Comparison of ENCODE assay signal across 12 cellular contexts in the genomic region with DNA sequence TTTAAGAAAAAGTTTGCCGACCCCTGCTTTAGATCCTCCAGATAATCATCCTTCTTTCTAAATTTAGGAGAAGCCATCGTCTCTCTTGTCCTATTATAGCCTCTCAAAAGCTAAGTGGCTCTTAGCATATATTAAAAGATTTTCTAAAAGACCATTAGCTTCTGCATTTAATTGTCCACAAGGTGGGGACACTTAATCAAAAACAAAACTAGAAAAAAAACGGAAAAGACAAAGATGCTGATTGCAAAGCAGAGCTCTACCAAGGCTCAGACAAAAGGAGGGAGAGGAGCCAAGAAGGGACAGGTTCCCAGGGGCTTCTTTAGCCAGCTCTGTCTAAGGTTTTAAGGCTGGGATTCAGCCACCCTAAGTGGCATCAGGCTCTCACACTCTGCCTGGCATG.
A peak's percentile ranks its signal among the peaks of the same experiment; 100 is the strongest.
DNase-seq lines count a peak whose midpoint lies in the region; ATAC-seq and TF ChIP-seq lines count a peak whose summit lies in the region.
"Had no signal": no experiment of that assay in that cellular context is flagged by ENCODE, and none has a peak within 500 bp of the region (broad histone marks: within the 10 kb centered on the region; RNA-seq: fewer than 3 reads in every experiment).

No MANE protein-coding gene starts in this region.

- TF ChIP-seq EP300 in Ishikawa (IDR thresholded peaks at IDR 0.05; ENCODE audit: borderline replicate concordance) = no peak

- H3K4me1 ChIP-seq in adipocyte (ENCODE audit: control insufficient read depth, insufficient read depth, low read length) (no peaks in the 10 kb centered on the region), mucosa of descending colon (ENCODE audit: low read depth) (no peaks in the 10 kb centered on the region)
- H3K4me1 ChIP-seq: gastroesophageal sphincter had no signal

- intact Hi-C loops in mucosa of descending colon (cut with DNase I, micrococcal nuclease) = no loop called here

- ATAC-seq in left lobe of liver (peak; percentile 38), HG03571 (IDR thresholded peaks at IDR 0.05; ENCODE audit: unreplicated experiment) (no peak), GM21717 (IDR thresholded peaks at IDR 0.05; ENCODE audit: unreplicated experiment) (no peak), mucosa of descending colon (no peak)
- ATAC-seq: gastroesophageal sphincter had no signal

- DNase-seq in adipocyte (ENCODE audit: low read depth) (peak; percentile 59), left lobe of liver (ENCODE audit: low spot score) (no peak), mucosa of descending colon (no peak)
- no peak for DNase-seq in activated naive CD4-positive, alpha-beta T cell treated with Interleukin-2 at 50 U/mL for 16 hours
- DNase-seq: activated naive CD8-positive, alpha-beta T cell treated with anti-CD3 and anti-CD28 coated beads, Interleukin-2, amount 10 ng/mL, durations not matched to agents 7 days and 5 days; naive B cell; NCI-H226 had no signal

- H3K4me3 ChIP-seq in adipocyte (ENCODE audit: low read length) (no peak overlapping the region), mucosa of descending colon (no peak overlapping the region)
- H3K4me3 ChIP-seq: gastroesophageal sphincter had no signal

- peaks cover 3% of the 10 kb centered on the region for H3K36me3 ChIP-seq in adipocyte (ENCODE audit: control insufficient read depth, insufficient read depth, low read length, severe bottlenecking)
- H3K36me3 ChIP-seq in mucosa of descending colon (ENCODE audit: low read depth) = no peaks in the 10 kb centered on the region
- H3K36me3 ChIP-seq: gastroesophageal sphincter had no signal

- peak; percentile 46 for TF ChIP-seq CTCF in C4-2B (conservative IDR thresholded peaks at IDR 0.05)
- no peak for TF ChIP-seq CTCF in mucosa of descending colon (IDR thresholded peaks at IDR 0.05)

- no peak overlapping the region for H3K27ac ChIP-seq in C4-2B
- H3K27ac ChIP-seq: gastroesophageal sphincter had no signal

- H3K9ac ChIP-seq in adipocyte (ENCODE audit: low read length) = no peak overlapping the region

- H3K27me3 ChIP-seq in adipocyte (replicated peaks; ENCODE audit: control insufficient read depth, insufficient read depth, low read length) = no peaks in the 10 kb centered on the region

- no peaks in the 10 kb centered on the region for H3K9me3 ChIP-seq in adipocyte (ENCODE audit: control insufficient read depth, low read length)
- no peaks in the 10 kb centered on the region for H3K9me3 ChIP-seq in mucosa of descending colon
- H3K9me3 ChIP-seq: gastroesophageal sphincter had no signal

- peak; percentile 4; the same call in 1 of the 2 replicates for TF ChIP-seq RAD21 in Ishikawa (IDR thresholded peaks at IDR 0.05; ENCODE audit: low read depth)

TF ChIP-seq in Ishikawa, 13 proteins besides CTCF, POLR2A, EP300 and RAD21:
- TF ChIP-seq, protein P1, sequence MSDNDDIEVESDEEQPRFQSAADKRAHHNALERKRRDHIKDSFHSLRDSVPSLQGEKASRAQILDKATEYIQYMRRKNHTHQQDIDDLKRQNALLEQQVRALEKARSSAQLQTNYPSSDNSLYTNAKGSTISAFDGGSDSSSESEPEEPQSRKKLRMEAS (IDR thresholded peaks at IDR 0.05) = no peak
- TF ChIP-seq FOXM1 (IDR thresholded peaks at IDR 0.05; ENCODE audit: borderline replicate concordance, low read depth) (no peak), CREB1 (IDR thresholded peaks at IDR 0.05; ENCODE audit: low read depth) (no peak), NFIC (IDR thresholded peaks at IDR 0.05) (no peak), ZBTB7A (IDR thresholded peaks at IDR 0.05; ENCODE audit: low read depth) (no peak), TEAD4 (IDR thresholded peaks at IDR 0.05) (no peak), CEBPB (IDR thresholded peaks at IDR 0.05) (no peak), YY1 (IDR thresholded peaks at IDR 0.05; ENCODE audit: low read depth) (no peak), TAF1 (IDR thresholded peaks at IDR 0.05; ENCODE audit: low read depth) (no peak), EGR1 (IDR thresholded peaks at IDR 0.05) (no peak), TCF12 (IDR thresholded peaks at IDR 0.05; ENCODE audit: low read depth) (no peak)
- TF ChIP-seq, protein P2, sequence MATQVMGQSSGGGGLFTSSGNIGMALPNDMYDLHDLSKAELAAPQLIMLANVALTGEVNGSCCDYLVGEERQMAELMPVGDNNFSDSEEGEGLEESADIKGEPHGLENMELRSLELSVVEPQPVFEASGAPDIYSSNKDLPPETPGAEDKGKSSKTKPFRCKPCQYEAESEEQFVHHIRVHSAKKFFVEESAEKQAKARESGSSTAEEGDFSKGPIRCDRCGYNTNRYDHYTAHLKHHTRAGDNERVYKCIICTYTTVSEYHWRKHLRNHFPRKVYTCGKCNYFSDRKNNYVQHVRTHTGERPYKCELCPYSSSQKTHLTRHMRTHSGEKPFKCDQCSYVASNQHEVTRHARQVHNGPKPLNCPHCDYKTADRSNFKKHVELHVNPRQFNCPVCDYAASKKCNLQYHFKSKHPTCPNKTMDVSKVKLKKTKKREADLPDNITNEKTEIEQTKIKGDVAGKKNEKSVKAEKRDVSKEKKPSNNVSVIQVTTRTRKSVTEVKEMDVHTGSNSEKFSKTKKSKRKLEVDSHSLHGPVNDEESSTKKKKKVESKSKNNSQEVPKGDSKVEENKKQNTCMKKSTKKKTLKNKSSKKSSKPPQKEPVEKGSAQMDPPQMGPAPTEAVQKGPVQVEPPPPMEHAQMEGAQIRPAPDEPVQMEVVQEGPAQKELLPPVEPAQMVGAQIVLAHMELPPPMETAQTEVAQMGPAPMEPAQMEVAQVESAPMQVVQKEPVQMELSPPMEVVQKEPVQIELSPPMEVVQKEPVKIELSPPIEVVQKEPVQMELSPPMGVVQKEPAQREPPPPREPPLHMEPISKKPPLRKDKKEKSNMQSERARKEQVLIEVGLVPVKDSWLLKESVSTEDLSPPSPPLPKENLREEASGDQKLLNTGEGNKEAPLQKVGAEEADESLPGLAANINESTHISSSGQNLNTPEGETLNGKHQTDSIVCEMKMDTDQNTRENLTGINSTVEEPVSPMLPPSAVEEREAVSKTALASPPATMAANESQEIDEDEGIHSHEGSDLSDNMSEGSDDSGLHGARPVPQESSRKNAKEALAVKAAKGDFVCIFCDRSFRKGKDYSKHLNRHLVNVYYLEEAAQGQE (IDR thresholded peaks at IDR 0.05; ENCODE audit: low read depth) = no peak
- TF ChIP-seq, protein P3, sequence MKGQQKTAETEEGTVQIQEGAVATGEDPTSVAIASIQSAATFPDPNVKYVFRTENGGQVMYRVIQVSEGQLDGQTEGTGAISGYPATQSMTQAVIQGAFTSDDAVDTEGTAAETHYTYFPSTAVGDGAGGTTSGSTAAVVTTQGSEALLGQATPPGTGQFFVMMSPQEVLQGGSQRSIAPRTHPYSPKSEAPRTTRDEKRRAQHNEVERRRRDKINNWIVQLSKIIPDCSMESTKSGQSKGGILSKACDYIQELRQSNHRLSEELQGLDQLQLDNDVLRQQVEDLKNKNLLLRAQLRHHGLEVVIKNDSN (IDR thresholded peaks at IDR 0.05) = no peak
